ENCODE assay signal across 8 cellular contexts in the genomic region with DNA sequence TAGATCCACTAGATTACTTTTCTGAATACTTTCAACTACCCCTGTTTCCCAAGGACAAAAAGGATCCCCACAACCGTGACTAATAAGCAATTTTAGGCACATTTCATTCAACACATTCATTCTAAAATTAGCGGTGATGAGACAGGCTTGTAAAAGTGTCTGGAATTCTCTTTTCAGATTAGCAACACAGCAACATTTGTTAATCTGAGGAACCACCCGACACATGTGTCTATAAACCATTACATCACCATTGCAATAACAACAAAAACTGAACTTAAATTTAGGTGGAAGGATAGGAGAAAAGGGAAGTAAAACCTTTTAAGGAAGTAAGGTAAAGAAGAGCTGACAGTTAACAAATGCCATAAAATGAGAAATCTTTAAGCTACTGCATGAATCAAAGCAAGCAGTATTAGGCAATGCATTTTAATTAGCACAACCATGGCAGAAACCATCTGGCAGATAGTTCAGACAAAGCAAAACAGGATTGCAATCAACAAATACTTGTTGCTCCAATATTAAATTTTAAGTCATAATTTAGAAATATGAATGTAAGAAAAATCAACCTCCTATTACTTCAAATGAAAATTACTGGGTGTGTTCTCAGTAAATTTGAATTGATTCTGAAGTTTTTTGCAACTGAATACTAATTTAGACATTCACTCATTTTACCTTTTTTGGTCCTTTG. TPM values are rescaled to one million over a fixed set of nuclear protein-coding genes. Genes with fewer than 3 reads are reported as not detected.
A peak's percentile ranks its signal among the peaks of the same experiment; 100 is the strongest.
DNase-seq lines count a peak whose midpoint lies in the region; ATAC-seq and TF ChIP-seq lines count a peak whose summit lies in the region.

No MANE protein-coding gene starts in this region.

- TF ChIP-seq CTCF in fibroblast of mammary gland (conservative IDR thresholded peaks at IDR 0.05; ENCODE audit: control insufficient read depth, insufficient read depth, low read depth, low read length), result no peak
- TF ChIP-seq CTCF in activated CD8-positive, alpha-beta T cell treated with anti-CD3 and anti-CD28 coated beads for 36 hours (IDR thresholded peaks at IDR 0.05), result no peak

- ATAC-seq in Right ventricle myocardium inferior, result peak; percentile 57
- ATAC-seq in activated CD8-positive, alpha-beta T cell treated with anti-CD3 and anti-CD28 coated beads for 36 hours, result no peak

- H3K27me3 Mint-ChIP-seq in activated CD4-positive, alpha-beta memory T cell treated with anti-CD3 and anti-CD28 coated beads, Interleukin-2, amount 10 ng/mL, durations not matched to agents 7 days and 5 days, result no peaks in the 10 kb centered on the region
- no peaks in the 10 kb centered on the region for H3K27me3 Mint-ChIP-seq in activated CD8-positive, alpha-beta T cell treated with anti-CD3 and anti-CD28 coated beads for 36 hours

- DNase-seq in Right ventricle myocardium inferior (ENCODE audit: missing footprints) (no peak), cardiac septum (ENCODE audit: low spot score) (no peak), MV-4-11 (lab: John Stamatoyannopoulos, UW) (peak; percentile 97), fibroblast of mammary gland (ENCODE audit: low read depth) (peak; percentile 8), NCI-H1092 (lab: John Stamatoyannopoulos, UW) (no peak), HEK293T (ENCODE audit: extremely low spot score) (no peak)
- DNase-seq in activated CD4-positive, alpha-beta memory T cell treated with anti-CD3 and anti-CD28 coated beads, Interleukin-2, amount 10 ng/mL, durations not matched to agents 7 days and 5 days, result no peak
- DNase-seq in activated CD8-positive, alpha-beta T cell treated with anti-CD3 and anti-CD28 coated beads for 36 hours, result no peak

- intact Hi-C loops in Right ventricle myocardium inferior (cut with DNase I), result no loop called here
- intact Hi-C loops in cardiac septum (cut with DNase I), result no loop called here
- intact Hi-C loops in activated CD8-positive, alpha-beta T cell treated with anti-CD3 and anti-CD28 coated beads for 36 hours (cut with micrococcal nuclease), result no loop called here

- peaks cover 20% of the 10 kb centered on the region for H3K4me1 Mint-ChIP-seq in activated CD4-positive, alpha-beta memory T cell treated with anti-CD3 and anti-CD28 coated beads, Interleukin-2, amount 10 ng/mL, durations not matched to agents 7 days and 5 days
- peaks cover 12% of the 10 kb centered on the region for H3K4me1 Mint-ChIP-seq in activated CD8-positive, alpha-beta T cell treated with anti-CD3 and anti-CD28 coated beads for 36 hours (ENCODE audit: low read depth)

- CTCF ChIA-PET in activated CD4-positive, alpha-beta memory T cell treated with anti-CD3 and anti-CD28 coated beads, Interleukin-2, amount 10 ng/mL, durations not matched to agents 7 days and 5 days (lab: Charles Lee), result no interaction called here
- CTCF ChIA-PET in activated CD8-positive, alpha-beta T cell treated with anti-CD3 and anti-CD28 coated beads for 36 hours (lab: Charles Lee), result interaction anchor here (1.4 kb wide), 1 partner anchor 33 kb away, joined by 4 read pairs; no protein-coding TSS in a partner anchor
- CTCF ChIA-PET in HEK293T (lab: Yijun Ruan, JAX), result no interaction called here

- no peak overlapping the region for H3K4me3 ChIP-seq in fibroblast of mammary gland (ENCODE audit: control insufficient read depth, low read depth, low read length)

- peaks cover 23% of the 10 kb centered on the region for H3K36me3 Mint-ChIP-seq in activated CD4-positive, alpha-beta memory T cell treated with anti-CD3 and anti-CD28 coated beads, Interleukin-2, amount 10 ng/mL, durations not matched to agents 7 days and 5 days (ENCODE audit: low read depth)
- peaks cover 15% of the 10 kb centered on the region for H3K36me3 Mint-ChIP-seq in activated CD8-positive, alpha-beta T cell treated with anti-CD3 and anti-CD28 coated beads for 36 hours (ENCODE audit: low read depth)

- H3K9me3 Mint-ChIP-seq in activated CD4-positive, alpha-beta memory T cell treated with anti-CD3 and anti-CD28 coated beads, Interleukin-2, amount 10 ng/mL, durations not matched to agents 7 days and 5 days, result no peaks in the 10 kb centered on the region
- no peaks in the 10 kb centered on the region for H3K9me3 Mint-ChIP-seq in activated CD8-positive, alpha-beta T cell treated with anti-CD3 and anti-CD28 coated beads for 36 hours

- H3K4me3 Mint-ChIP-seq in activated CD4-positive, alpha-beta memory T cell treated with anti-CD3 and anti-CD28 coated beads, Interleukin-2, amount 10 ng/mL, durations not matched to agents 7 days and 5 days, result no peak overlapping the region
- H3K4me3 Mint-ChIP-seq in activated CD8-positive, alpha-beta T cell treated with anti-CD3 and anti-CD28 coated beads for 36 hours, result no peak overlapping the region

- no peak overlapping the region for H3K27ac Mint-ChIP-seq in activated CD4-positive, alpha-beta memory T cell treated with anti-CD3 and anti-CD28 coated beads, Interleukin-2, amount 10 ng/mL, durations not matched to agents 7 days and 5 days
- H3K27ac Mint-ChIP-seq in activated CD8-positive, alpha-beta T cell treated with anti-CD3 and anti-CD28 coated beads for 36 hours, result no peak overlapping the region

- POLR2A ChIA-PET in activated CD4-positive, alpha-beta memory T cell treated with anti-CD3 and anti-CD28 coated beads, Interleukin-2, amount 10 ng/mL, durations not matched to agents 7 days and 5 days (lab: Charles Lee), result no interaction called here
- POLR2A ChIA-PET in activated CD8-positive, alpha-beta T cell treated with anti-CD3 and anti-CD28 coated beads for 36 hours (lab: Charles Lee), result no interaction called here
- POLR2A ChIA-PET in HEK293T (lab: Yijun Ruan, JAX), result no interaction called here

TF ChIP-seq in HEK293T, 16 proteins besides CTCF, POLR2A, EP300 and RAD21:
- no peak for TF ChIP-seq ZNF384 (IDR thresholded peaks at IDR 0.05)

RNA-seq across cellular contexts. Expression of a gene that starts 49.0 kb away (rescaled TPM):
- 15.6 TPM for total RNA-seq in Right ventricle myocardium inferior
- total RNA-seq in cardiac septum, result 23.9 TPM
- 10 to 100 TPM; 26.2 to 27.6 TPM for total RNA-seq in activated CD4-positive, alpha-beta memory T cell treated with anti-CD3 and anti-CD28 coated beads, Interleukin-2, amount 10 ng/mL, durations not matched to agents 7 days and 5 days
- total RNA-seq in activated CD8-positive, alpha-beta T cell treated with anti-CD3 and anti-CD28 coated beads for 36 hours, result 10 to 100 TPM; 22.1 to 22.8 TPM

Comparison
In these comparisons a context has a peak if more than half of its experiments do, and no peak if none do; other contexts are left out.
1. DNase-seq: peak in MV-4-11 (single experiment) and fibroblast of mammary gland (single experiment); none in Right ventricle myocardium inferior (single experiment), cardiac septum (single experiment), NCI-H1092 (single experiment), activated CD4-positive, alpha-beta memory T cell treated with anti-CD3 and anti-CD28 coated beads, Interleukin-2, amount 10 ng/mL, durations not matched to agents 7 days and 5 days (single experiment), activated CD8-positive, alpha-beta T cell treated with anti-CD3 and anti-CD28 coated beads for 36 hours (single experiment) and HEK293T (single experiment).